1 cellular context compared by ENCODE assay signal in genomic region chr20:64255361-64256281, GRCh38.
TF ChIP-seq lines count a peak whose summit lies in the region.

Gene PCMTD2, plus strand, starts transcription at chr20:64255748. Its CDS starts 4,218 bp downstream, at chr20:64259966.

TF ChIP-seq in HEK293, 187 proteins besides CTCF, POLR2A, EP300 and RAD21 (continued from another document and continues in another):
- TF ChIP-seq ZNF18 (tag by site-specific recombination; IDR thresholded peaks at IDR 0.05) (no peak), ZNF768 (tag by site-specific recombination; IDR thresholded peaks at IDR 0.05) (no peak), ZBTB10 (tag by site-specific recombination; IDR thresholded peaks at IDR 0.05) (peak; percentile 51), ZNF791 (tag by site-specific recombination; IDR thresholded peaks at IDR 0.05) (no peak), ZBTB26 (tag by site-specific recombination; optimal IDR thresholded peaks at IDR 0.05) (peak; percentile 82), ZFHX2 (tag by site-specific recombination; conservative IDR thresholded peaks at IDR 0.05) (peak; percentile 32), WT1 (tag by site-specific recombination; IDR thresholded peaks at IDR 0.05) (no peak), KLF17 (tag by site-specific recombination; IDR thresholded peaks at IDR 0.05) (peak; percentile 69; the same call in 1 of the 2 replicates), ZNF600 (tag by site-specific recombination; IDR thresholded peaks at IDR 0.05) (peak; percentile 40), KLF8 (tag by site-specific recombination; IDR thresholded peaks at IDR 0.05) (peak; percentile 68; the same call in 1 of the 2 replicates), ZNF561 (tag by site-specific recombination; IDR thresholded peaks at IDR 0.05; ENCODE audit: borderline replicate concordance) (peak; percentile 95), ZNF792 (tag by site-specific recombination; IDR thresholded peaks at IDR 0.05) (no peak), ZNF157 (tag by site-specific recombination; IDR thresholded peaks at IDR 0.05) (no peak), ZNF112 (tag by site-specific recombination; IDR thresholded peaks at IDR 0.05) (no peak), ZFP41 (tag by site-specific recombination; IDR thresholded peaks at IDR 0.05; ENCODE audit: borderline replicate concordance) (no peak), ZNF19 (tag by site-specific recombination; IDR thresholded peaks at IDR 0.05; ENCODE audit: low read depth) (no peak), ZNF629 (tag by site-specific recombination; IDR thresholded peaks at IDR 0.05) (no peak), IKZF3 (tag by site-specific recombination; IDR thresholded peaks at IDR 0.05) (no peak), GLIS2 (tag by site-specific recombination; IDR thresholded peaks at IDR 0.05) (peak; percentile 73), ZNF121 (tag by site-specific recombination; IDR thresholded peaks at IDR 0.05) (peak; percentile 44; the same call in 1 of the 2 replicates), PRDM10 (tag by site-specific recombination; IDR thresholded peaks at IDR 0.05) (no peak), ZNF10 (tag by site-specific recombination; IDR thresholded peaks at IDR 0.05) (peak; percentile 79), REST (tag by site-specific recombination; IDR thresholded peaks at IDR 0.05) (0 out of 2 replicates have a peak, but pooled peaks have one; percentile 16), ZNF24 (tag by site-specific recombination; IDR thresholded peaks at IDR 0.05) (peak; percentile 44; the same call in 1 of the 2 replicates), ZNF211 (tag by site-specific recombination; IDR thresholded peaks at IDR 0.05; ENCODE audit: low read depth) (no peak), KLF9 (tag by site-specific recombination; IDR thresholded peaks at IDR 0.05; ENCODE audit: low read depth) (0 out of 2 replicates have a peak, but pooled peaks have one; percentile 39), ZNF571 (tag by site-specific recombination; IDR thresholded peaks at IDR 0.05) (no peak), ZNF518A (tag by site-specific recombination; conservative IDR thresholded peaks at IDR 0.05; ENCODE audit: low read depth) (no peak), ZNF366 (tag by site-specific recombination; conservative IDR thresholded peaks at IDR 0.05) (no peak), REPIN1 (tag by site-specific recombination; IDR thresholded peaks at IDR 0.05; ENCODE audit: low read depth) (no peak), ZNF37A (tag by site-specific recombination; IDR thresholded peaks at IDR 0.05) (no peak), FEZF1 (tag by site-specific recombination; IDR thresholded peaks at IDR 0.05) (no peak), ZNF626 (tag by site-specific recombination; IDR thresholded peaks at IDR 0.05) (no peak), ZNF416 (tag by site-specific recombination; IDR thresholded peaks at IDR 0.05) (no peak), ZNF76 (tag by site-specific recombination; IDR thresholded peaks at IDR 0.05; ENCODE audit: borderline replicate concordance, low read depth) (peak; percentile 57; the same call in 1 of the 2 replicates), ZNF580 (tag by site-specific recombination; IDR thresholded peaks at IDR 0.05) (no peak), YY1 (tag by site-specific recombination; IDR thresholded peaks at IDR 0.05) (peak; percentile 82), ZNF184 (tag by site-specific recombination; IDR thresholded peaks at IDR 0.05) (no peak), ZNF513 (tag by site-specific recombination; IDR thresholded peaks at IDR 0.05) (no peak)
